20 cellular contexts compared by ENCODE assay signal in the genomic region with DNA sequence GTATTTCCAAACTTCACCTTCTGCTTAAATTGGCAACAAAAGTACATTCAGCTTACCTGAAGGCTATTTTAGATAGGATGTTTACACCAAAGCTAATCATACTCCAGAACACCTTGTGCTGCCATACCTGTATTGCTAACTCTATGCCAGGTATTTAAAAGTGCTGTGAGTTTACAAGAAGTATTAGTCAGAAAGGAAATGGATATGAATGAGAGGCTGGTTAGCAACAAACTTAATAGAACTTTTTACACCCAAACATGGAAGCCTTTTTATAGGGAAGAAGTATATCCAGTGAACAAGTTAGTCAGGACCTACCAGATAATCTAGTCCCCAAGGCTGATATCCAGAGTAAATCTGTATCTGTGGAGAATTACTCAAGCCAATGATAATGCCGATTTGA.
"Had no signal": no experiment of that assay in that cellular context is flagged by ENCODE, and none has a peak within 500 bp of the region (broad histone marks: within the 10 kb centered on the region; RNA-seq: fewer than 3 reads in every experiment).

No MANE protein-coding gene starts in this region.

- DNase-seq: activated CD4-positive, alpha-beta memory T cell treated with anti-CD3 and anti-CD28 coated beads, Interleukin-2, amount 10 ng/mL, durations not matched to agents 7 days and 5 days; activated CD4-positive, alpha-beta T cell treated with anti-CD3 and anti-CD28 coated beads, Interleukin-2, amount 10 ng/mL, durations not matched to agents 24 days and 14 days; activated effector memory CD4-positive, alpha-beta T cell treated with Interleukin-2 at 50 U/mL for 16 hours; activated naive CD4-positive, alpha-beta T cell treated with anti-CD3 and anti-CD28 coated beads, Interleukin-2, amount 10 ng/mL, durations not matched to agents 7 days and 5 days; activated naive CD8-positive, alpha-beta T cell treated with anti-CD3 and anti-CD28 coated beads, Interleukin-2, amount 50 U/mL, for 24 hours; activated T-cell treated with anti-CD3 and anti-CD28 coated beads, Interleukin-2, amount 50 U/mL, for 72 hours; central memory CD4-positive, alpha-beta T cell; effector memory CD4-positive, alpha-beta T cell; heart right ventricle; islet precursor cell; lower lobe of right lung; naive thymus-derived CD4-positive, alpha-beta T cell; stimulated activated CD4-positive, alpha-beta T cell treated with anti-CD3 and anti-CD28 coated beads, Interleukin-2, amount 100 ng/mL, for 48 hours; stimulated activated CD8-positive, alpha-beta memory T cell treated with anti-CD3 and anti-CD28 coated beads, Interleukin-4, amount 100 ng/mL, for 48 hours; stimulated activated naive CD4-positive, alpha-beta T cell; upper lobe of left lung had no signal

- H3K4me1 ChIP-seq: lower lobe of right lung, upper lobe of left lung had no signal

- H3K27me3 ChIP-seq: heart right ventricle, neural progenitor cell, upper lobe of left lung had no signal

- ATAC-seq: activated CD4-positive, CD25-positive, alpha-beta regulatory T cell treated with anti-CD3 and anti-CD28 coated beads, Interleukin-2, amount 50 U/mL, for 24 hours; activated naive CD8-positive, alpha-beta T cell treated with anti-CD3 and anti-CD28 coated beads, Interleukin-2, amount 50 U/mL, for 24 hours; activated T-cell treated with anti-CD3 and anti-CD28 coated beads, Interleukin-2, amount 50 U/mL, for 72 hours; heart right ventricle; naive thymus-derived CD4-positive, alpha-beta T cell had no signal

- H3K4me3 ChIP-seq: heart right ventricle, lower lobe of right lung, neural progenitor cell, thoracic aorta, upper lobe of left lung had no signal

- H3K9ac ChIP-seq: neural progenitor cell had no signal

- H3K4me1 Mint-ChIP-seq: activated CD4-positive, alpha-beta memory T cell treated with anti-CD3 and anti-CD28 coated beads, Interleukin-2, amount 10 ng/mL, durations not matched to agents 7 days and 5 days; activated CD4-positive, alpha-beta T cell treated with anti-CD3 and anti-CD28 coated beads, Interleukin-2, amount 10 ng/mL, durations not matched to agents 24 days and 14 days; activated naive CD4-positive, alpha-beta T cell treated with anti-CD3 and anti-CD28 coated beads, Interleukin-2, amount 10 ng/mL, durations not matched to agents 7 days and 5 days; naive thymus-derived CD4-positive, alpha-beta T cell had no signal

- H3K36me3 ChIP-seq: heart right ventricle, lower lobe of right lung, neural progenitor cell, thoracic aorta, upper lobe of left lung had no signal

- H3K9me3 ChIP-seq: heart right ventricle, lower lobe of right lung, thoracic aorta, upper lobe of left lung had no signal

- H3K27ac ChIP-seq: heart right ventricle, lower lobe of right lung, neural progenitor cell, thoracic aorta, upper lobe of left lung had no signal

- H3K27ac Mint-ChIP-seq: activated CD4-positive, alpha-beta memory T cell treated with anti-CD3 and anti-CD28 coated beads, Interleukin-2, amount 10 ng/mL, durations not matched to agents 7 days and 5 days; activated CD4-positive, alpha-beta T cell treated with anti-CD3 and anti-CD28 coated beads, Interleukin-2, amount 10 ng/mL, durations not matched to agents 24 days and 14 days; activated naive CD4-positive, alpha-beta T cell treated with anti-CD3 and anti-CD28 coated beads, Interleukin-2, amount 10 ng/mL, durations not matched to agents 7 days and 5 days; activated naive CD8-positive, alpha-beta T cell treated with anti-CD3 and anti-CD28 coated beads, Interleukin-2, amount 50 U/mL, for 24 hours; activated T-cell treated with anti-CD3 and anti-CD28 coated beads, Interleukin-2, amount 50 U/mL, for 72 hours; brain; naive thymus-derived CD4-positive, alpha-beta T cell; neural progenitor cell had no signal

- H2AFZ ChIP-seq: neural progenitor cell had no signal

- H3K4me3 Mint-ChIP-seq: activated CD4-positive, alpha-beta memory T cell treated with anti-CD3 and anti-CD28 coated beads, Interleukin-2, amount 10 ng/mL, durations not matched to agents 7 days and 5 days; activated CD4-positive, alpha-beta T cell treated with anti-CD3 and anti-CD28 coated beads, Interleukin-2, amount 10 ng/mL, durations not matched to agents 24 days and 14 days; activated naive CD4-positive, alpha-beta T cell treated with anti-CD3 and anti-CD28 coated beads, Interleukin-2, amount 10 ng/mL, durations not matched to agents 7 days and 5 days; activated naive CD8-positive, alpha-beta T cell treated with anti-CD3 and anti-CD28 coated beads, Interleukin-2, amount 50 U/mL, for 24 hours; activated T-cell treated with anti-CD3 and anti-CD28 coated beads, Interleukin-2, amount 50 U/mL, for 72 hours; brain; naive thymus-derived CD4-positive, alpha-beta T cell; neural progenitor cell had no signal

- H3K36me3 Mint-ChIP-seq: brain, neural progenitor cell had no signal

- H3K9me3 Mint-ChIP-seq: activated CD4-positive, alpha-beta memory T cell treated with anti-CD3 and anti-CD28 coated beads, Interleukin-2, amount 10 ng/mL, durations not matched to agents 7 days and 5 days; activated CD4-positive, alpha-beta T cell treated with anti-CD3 and anti-CD28 coated beads, Interleukin-2, amount 10 ng/mL, durations not matched to agents 24 days and 14 days; activated naive CD4-positive, alpha-beta T cell treated with anti-CD3 and anti-CD28 coated beads, Interleukin-2, amount 10 ng/mL, durations not matched to agents 7 days and 5 days; activated naive CD8-positive, alpha-beta T cell treated with anti-CD3 and anti-CD28 coated beads, Interleukin-2, amount 50 U/mL, for 24 hours; activated T-cell treated with anti-CD3 and anti-CD28 coated beads, Interleukin-2, amount 50 U/mL, for 72 hours; brain; naive thymus-derived CD4-positive, alpha-beta T cell; neural progenitor cell had no signal

- H3K4me2 ChIP-seq: neural progenitor cell had no signal

- H3K27me3 Mint-ChIP-seq: activated CD4-positive, alpha-beta memory T cell treated with anti-CD3 and anti-CD28 coated beads, Interleukin-2, amount 10 ng/mL, durations not matched to agents 7 days and 5 days; activated CD4-positive, alpha-beta T cell treated with anti-CD3 and anti-CD28 coated beads, Interleukin-2, amount 10 ng/mL, durations not matched to agents 24 days and 14 days; activated naive CD4-positive, alpha-beta T cell treated with anti-CD3 and anti-CD28 coated beads, Interleukin-2, amount 10 ng/mL, durations not matched to agents 7 days and 5 days; activated naive CD8-positive, alpha-beta T cell treated with anti-CD3 and anti-CD28 coated beads, Interleukin-2, amount 50 U/mL, for 24 hours; brain; naive thymus-derived CD4-positive, alpha-beta T cell had no signal
